1 cellular context compared by ENCODE assay signal in the genomic region with DNA sequence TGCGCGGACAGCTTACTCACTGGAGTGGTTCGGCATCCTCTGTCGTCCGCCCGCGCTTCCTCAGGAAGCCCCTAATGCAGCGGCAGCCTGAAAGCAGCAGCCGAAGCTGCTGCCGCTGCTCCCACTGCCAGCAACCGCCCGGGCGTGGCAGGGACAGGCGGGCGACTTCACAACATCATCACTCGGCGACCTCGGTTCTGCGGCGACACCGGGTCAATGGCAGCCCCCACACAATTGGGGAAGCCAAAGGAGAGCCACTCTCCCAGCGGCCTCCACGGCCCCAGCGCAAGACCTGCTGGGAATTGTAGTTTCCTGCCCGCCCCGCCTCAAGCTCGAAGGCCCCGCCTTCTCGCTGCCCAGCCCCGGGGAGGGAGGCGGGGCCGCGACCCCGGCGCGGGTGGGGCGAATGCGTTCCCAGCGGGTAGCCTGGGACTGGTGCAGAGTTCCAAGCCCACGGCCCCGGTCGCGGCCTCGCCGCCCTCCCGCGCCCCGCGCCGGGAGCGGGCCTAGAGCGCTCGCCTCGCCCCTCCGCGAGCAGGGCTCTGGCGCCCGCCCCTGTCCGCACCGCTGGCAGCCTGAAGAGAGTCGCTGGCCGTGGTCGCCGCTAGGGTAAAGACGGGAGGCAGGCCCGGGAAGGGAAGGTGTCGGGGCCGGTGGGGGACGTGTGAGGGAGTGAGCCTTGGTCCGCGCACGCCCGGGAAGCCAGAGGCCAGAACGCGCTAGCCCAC.
A peak's percentile ranks its signal among the peaks of the same experiment; 100 is the strongest.
TF ChIP-seq lines count a peak whose summit lies in the region.

A gene with protein sequence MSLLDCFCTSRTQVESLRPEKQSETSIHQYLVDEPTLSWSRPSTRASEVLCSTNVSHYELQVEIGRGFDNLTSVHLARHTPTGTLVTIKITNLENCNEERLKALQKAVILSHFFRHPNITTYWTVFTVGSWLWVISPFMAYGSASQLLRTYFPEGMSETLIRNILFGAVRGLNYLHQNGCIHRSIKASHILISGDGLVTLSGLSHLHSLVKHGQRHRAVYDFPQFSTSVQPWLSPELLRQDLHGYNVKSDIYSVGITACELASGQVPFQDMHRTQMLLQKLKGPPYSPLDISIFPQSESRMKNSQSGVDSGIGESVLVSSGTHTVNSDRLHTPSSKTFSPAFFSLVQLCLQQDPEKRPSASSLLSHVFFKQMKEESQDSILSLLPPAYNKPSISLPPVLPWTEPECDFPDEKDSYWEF (plus strand): TSS at position 411 of the 728 bp plus-strand sequence. CDS start 3,101 bp downstream, outside the sequence.
A gene with protein sequence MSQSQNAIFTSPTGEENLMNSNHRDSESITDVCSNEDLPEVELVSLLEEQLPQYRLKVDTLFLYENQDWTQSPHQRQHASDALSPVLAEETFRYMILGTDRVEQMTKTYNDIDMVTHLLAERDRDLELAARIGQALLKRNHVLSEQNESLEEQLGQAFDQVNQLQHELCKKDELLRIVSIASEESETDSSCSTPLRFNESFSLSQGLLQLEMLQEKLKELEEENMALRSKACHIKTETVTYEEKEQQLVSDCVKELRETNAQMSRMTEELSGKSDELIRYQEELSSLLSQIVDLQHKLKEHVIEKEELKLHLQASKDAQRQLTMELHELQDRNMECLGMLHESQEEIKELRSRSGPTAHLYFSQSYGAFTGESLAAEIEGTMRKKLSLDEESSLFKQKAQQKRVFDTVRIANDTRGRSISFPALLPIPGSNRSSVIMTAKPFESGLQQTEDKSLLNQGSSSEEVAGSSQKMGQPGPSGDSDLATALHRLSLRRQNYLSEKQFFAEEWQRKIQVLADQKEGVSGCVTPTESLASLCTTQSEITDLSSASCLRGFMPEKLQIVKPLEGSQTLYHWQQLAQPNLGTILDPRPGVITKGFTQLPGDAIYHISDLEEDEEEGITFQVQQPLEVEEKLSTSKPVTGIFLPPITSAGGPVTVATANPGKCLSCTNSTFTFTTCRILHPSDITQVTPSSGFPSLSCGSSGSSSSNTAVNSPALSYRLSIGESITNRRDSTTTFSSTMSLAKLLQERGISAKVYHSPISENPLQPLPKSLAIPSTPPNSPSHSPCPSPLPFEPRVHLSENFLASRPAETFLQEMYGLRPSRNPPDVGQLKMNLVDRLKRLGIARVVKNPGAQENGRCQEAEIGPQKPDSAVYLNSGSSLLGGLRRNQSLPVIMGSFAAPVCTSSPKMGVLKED (minus strand): TSS at position 129 of the 728 bp plus-strand sequence. CDS start 30,951 bp downstream, outside the sequence.

TF ChIP-seq in HepG2, 621 proteins besides CTCF, POLR2A, EP300 and RAD21 (continued from another document and continues in another):
- TF ChIP-seq, protein P1, sequence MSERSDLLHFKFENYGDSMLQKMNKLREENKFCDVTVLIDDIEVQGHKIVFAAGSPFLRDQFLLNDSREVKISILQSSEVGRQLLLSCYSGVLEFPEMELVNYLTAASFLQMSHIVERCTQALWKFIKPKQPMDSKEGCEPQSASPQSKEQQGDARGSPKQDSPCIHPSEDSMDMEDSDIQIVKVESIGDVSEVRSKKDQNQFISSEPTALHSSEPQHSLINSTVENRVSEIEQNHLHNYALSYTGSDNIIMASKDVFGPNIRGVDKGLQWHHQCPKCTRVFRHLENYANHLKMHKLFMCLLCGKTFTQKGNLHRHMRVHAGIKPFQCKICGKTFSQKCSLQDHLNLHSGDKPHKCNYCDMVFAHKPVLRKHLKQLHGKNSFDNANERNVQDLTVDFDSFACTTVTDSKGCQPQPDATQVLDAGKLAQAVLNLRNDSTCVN (CRISPR knock-in tag; IDR thresholded peaks at IDR 0.05; ENCODE audit: borderline replicate concordance), result peak; percentile 46
- TF ChIP-seq, protein P2, sequence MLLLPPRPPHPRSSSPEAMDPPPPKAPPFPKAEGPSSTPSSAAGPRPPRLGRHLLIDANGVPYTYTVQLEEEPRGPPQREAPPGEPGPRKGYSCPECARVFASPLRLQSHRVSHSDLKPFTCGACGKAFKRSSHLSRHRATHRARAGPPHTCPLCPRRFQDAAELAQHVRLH (CRISPR knock-in tag; IDR thresholded peaks at IDR 0.05; ENCODE audit: borderline replicate concordance, low read depth), result peak; percentile 63; the same call in 1 of the 2 replicates
- TF ChIP-seq ZNF343 (CRISPR knock-in tag; IDR thresholded peaks at IDR 0.05), result peak; percentile 96; the same call in 1 of the 2 replicates
- no peak for TF ChIP-seq ZNF282 (IDR thresholded peaks at IDR 0.05; ENCODE audit: partially characterized antibody)
- TF ChIP-seq MEF2D (CRISPR knock-in tag; IDR thresholded peaks at IDR 0.05), result peak; percentile 86
- TF ChIP-seq ZNF207 (IDR thresholded peaks at IDR 0.05; ENCODE audit: borderline replicate concordance), result no peak
- peak; percentile 89 for TF ChIP-seq ZNF331 (CRISPR knock-in tag; IDR thresholded peaks at IDR 0.05)
- TF ChIP-seq NFE2L1 (CRISPR knock-in tag; IDR thresholded peaks at IDR 0.05; ENCODE audit: borderline replicate concordance), result no peak
- no peak for TF ChIP-seq SMARCE1 (IDR thresholded peaks at IDR 0.05; ENCODE audit: borderline replicate concordance)
- TF ChIP-seq, protein P3, sequence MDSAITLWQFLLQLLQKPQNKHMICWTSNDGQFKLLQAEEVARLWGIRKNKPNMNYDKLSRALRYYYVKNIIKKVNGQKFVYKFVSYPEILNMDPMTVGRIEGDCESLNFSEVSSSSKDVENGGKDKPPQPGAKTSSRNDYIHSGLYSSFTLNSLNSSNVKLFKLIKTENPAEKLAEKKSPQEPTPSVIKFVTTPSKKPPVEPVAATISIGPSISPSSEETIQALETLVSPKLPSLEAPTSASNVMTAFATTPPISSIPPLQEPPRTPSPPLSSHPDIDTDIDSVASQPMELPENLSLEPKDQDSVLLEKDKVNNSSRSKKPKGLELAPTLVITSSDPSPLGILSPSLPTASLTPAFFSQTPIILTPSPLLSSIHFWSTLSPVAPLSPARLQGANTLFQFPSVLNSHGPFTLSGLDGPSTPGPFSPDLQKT (CRISPR knock-in tag; IDR thresholded peaks at IDR 0.05; ENCODE audit: borderline replicate concordance), result no peak; the same call in 1 of the 2 replicates
- TF ChIP-seq SAFB2 (CRISPR knock-in tag; IDR thresholded peaks at IDR 0.05; ENCODE audit: borderline replicate concordance, low read depth), result peak; percentile 31
- TF ChIP-seq SP1 (IDR thresholded peaks at IDR 0.05), result no peak
- peak; percentile 77 for TF ChIP-seq SP1 (CRISPR knock-in tag; IDR thresholded peaks at IDR 0.05)
- TF ChIP-seq, protein P4, sequence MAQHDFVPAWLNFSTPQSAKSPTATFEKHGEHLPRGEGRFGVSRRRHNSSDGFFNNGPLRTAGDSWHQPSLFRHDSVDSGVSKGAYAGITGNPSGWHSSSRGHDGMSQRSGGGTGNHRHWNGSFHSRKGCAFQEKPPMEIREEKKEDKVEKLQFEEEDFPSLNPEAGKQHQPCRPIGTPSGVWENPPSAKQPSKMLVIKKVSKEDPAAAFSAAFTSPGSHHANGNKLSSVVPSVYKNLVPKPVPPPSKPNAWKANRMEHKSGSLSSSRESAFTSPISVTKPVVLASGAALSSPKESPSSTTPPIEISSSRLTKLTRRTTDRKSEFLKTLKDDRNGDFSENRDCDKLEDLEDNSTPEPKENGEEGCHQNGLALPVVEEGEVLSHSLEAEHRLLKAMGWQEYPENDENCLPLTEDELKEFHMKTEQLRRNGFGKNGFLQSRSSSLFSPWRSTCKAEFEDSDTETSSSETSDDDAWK (CRISPR knock-in tag; IDR thresholded peaks at IDR 0.05), result no peak
- peak; percentile 71; the same call in 1 of the 2 replicates for TF ChIP-seq DR1 (CRISPR knock-in tag; IDR thresholded peaks at IDR 0.05)
- TF ChIP-seq ZBTB3 (CRISPR knock-in tag; IDR thresholded peaks at IDR 0.05; ENCODE audit: borderline replicate concordance, low read depth), result peak; percentile 87
- TF ChIP-seq, protein P5, sequence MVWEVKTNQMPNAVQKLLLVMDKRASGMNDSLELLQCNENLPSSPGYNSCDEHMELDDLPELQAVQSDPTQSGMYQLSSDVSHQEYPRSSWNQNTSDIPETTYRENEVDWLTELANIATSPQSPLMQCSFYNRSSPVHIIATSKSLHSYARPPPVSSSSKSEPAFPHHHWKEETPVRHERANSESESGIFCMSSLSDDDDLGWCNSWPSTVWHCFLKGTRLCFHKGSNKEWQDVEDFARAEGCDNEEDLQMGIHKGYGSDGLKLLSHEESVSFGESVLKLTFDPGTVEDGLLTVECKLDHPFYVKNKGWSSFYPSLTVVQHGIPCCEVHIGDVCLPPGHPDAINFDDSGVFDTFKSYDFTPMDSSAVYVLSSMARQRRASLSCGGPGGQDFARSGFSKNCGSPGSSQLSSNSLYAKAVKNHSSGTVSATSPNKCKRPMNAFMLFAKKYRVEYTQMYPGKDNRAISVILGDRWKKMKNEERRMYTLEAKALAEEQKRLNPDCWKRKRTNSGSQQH (CRISPR knock-in tag; IDR thresholded peaks at IDR 0.05; ENCODE audit: low read depth), result 0 out of 2 replicates have a peak, but pooled peaks have one; percentile 36
- TF ChIP-seq HOXD1 (CRISPR knock-in tag; IDR thresholded peaks at IDR 0.05), result no peak
- peak; percentile 52 for TF ChIP-seq STAT5B (CRISPR knock-in tag; IDR thresholded peaks at IDR 0.05)
- TF ChIP-seq, protein P6, sequence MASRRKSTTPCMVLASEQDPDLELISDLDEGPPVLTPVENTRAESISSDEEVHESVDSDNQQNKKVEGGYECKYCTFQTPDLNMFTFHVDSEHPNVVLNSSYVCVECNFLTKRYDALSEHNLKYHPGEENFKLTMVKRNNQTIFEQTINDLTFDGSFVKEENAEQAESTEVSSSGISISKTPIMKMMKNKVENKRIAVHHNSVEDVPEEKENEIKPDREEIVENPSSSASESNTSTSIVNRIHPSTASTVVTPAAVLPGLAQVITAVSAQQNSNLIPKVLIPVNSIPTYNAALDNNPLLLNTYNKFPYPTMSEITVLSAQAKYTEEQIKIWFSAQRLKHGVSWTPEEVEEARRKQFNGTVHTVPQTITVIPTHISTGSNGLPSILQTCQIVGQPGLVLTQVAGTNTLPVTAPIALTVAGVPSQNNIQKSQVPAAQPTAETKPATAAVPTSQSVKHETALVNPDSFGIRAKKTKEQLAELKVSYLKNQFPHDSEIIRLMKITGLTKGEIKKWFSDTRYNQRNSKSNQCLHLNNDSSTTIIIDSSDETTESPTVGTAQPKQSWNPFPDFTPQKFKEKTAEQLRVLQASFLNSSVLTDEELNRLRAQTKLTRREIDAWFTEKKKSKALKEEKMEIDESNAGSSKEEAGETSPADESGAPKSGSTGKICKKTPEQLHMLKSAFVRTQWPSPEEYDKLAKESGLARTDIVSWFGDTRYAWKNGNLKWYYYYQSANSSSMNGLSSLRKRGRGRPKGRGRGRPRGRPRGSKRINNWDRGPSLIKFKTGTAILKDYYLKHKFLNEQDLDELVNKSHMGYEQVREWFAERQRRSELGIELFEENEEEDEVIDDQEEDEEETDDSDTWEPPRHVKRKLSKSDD (CRISPR knock-in tag; IDR thresholded peaks at IDR 0.05; ENCODE audit: low read depth), result peak; percentile 95; the same call in 1 of the 2 replicates
- peak; percentile 66; the same call in 1 of the 2 replicates for TF ChIP-seq ZBTB7A (CRISPR knock-in tag; IDR thresholded peaks at IDR 0.05)
- TF ChIP-seq, protein P7, sequence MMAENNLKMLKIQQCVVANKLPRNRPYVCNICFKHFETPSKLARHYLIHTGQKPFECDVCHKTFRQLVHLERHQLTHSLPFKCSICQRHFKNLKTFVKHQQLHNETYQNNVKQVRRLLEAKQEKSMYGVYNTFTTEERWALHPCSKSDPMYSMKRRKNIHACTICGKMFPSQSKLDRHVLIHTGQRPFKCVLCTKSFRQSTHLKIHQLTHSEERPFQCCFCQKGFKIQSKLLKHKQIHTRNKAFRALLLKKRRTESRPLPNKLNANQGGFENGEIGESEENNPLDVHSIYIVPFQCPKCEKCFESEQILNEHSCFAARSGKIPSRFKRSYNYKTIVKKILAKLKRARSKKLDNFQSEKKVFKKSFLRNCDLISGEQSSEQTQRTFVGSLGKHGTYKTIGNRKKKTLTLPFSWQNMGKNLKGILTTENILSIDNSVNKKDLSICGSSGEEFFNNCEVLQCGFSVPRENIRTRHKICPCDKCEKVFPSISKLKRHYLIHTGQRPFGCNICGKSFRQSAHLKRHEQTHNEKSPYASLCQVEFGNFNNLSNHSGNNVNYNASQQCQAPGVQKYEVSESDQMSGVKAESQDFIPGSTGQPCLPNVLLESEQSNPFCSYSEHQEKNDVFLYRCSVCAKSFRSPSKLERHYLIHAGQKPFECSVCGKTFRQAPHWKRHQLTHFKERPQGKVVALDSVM (CRISPR knock-in tag; IDR thresholded peaks at IDR 0.05), result peak; percentile 65; the same call in 1 of the 2 replicates
- TF ChIP-seq ZNF879 (CRISPR knock-in tag; IDR thresholded peaks at IDR 0.05), result peak; percentile 51; the same call in 1 of the 2 replicates
- TF ChIP-seq, protein P8, sequence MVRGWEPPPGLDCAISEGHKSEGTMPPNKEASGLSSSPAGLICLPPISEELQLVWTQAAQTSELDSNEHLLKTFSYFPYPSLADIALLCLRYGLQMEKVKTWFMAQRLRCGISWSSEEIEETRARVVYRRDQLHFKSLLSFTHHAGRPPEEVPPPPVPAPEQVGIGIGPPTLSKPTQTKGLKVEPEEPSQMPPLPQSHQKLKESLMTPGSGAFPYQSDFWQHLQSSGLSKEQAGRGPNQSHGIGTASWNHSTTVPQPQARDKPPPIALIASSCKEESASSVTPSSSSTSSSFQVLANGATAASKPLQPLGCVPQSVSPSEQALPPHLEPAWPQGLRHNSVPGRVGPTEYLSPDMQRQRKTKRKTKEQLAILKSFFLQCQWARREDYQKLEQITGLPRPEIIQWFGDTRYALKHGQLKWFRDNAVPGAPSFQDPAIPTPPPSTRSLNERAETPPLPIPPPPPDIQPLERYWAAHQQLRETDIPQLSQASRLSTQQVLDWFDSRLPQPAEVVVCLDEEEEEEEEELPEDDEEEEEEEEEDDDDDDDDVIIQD (CRISPR knock-in tag; IDR thresholded peaks at IDR 0.05; ENCODE audit: low read depth), result peak; percentile 57; the same call in 1 of the 2 replicates
- TF ChIP-seq ELF1 (CRISPR knock-in tag; IDR thresholded peaks at IDR 0.05), result peak; percentile 92
- TF ChIP-seq ATF7 (IDR thresholded peaks at IDR 0.05), result no peak
- TF ChIP-seq ATF7 (CRISPR knock-in tag; IDR thresholded peaks at IDR 0.05), result no peak
- TF ChIP-seq HNF4G (IDR thresholded peaks at IDR 0.05; ENCODE audit: borderline replicate concordance, low read depth, low read length), result peak; percentile 3; the same call in 1 of the 2 replicates
- peak; percentile 83 for TF ChIP-seq HNF4G (CRISPR knock-in tag; IDR thresholded peaks at IDR 0.05; ENCODE audit: borderline replicate concordance, low read depth)
